ENCODE assay signal across 21 cellular contexts in genomic region chr4:75169020-75169814, GRCh38.
DNase-seq lines count a peak whose midpoint lies in the region; ATAC-seq and TF ChIP-seq lines count a peak whose summit lies in the region.
"Had no signal": no experiment of that assay in that cellular context is flagged by ENCODE, and none has a peak within 500 bp of the region (broad histone marks: within the 10 kb centered on the region; RNA-seq: fewer than 3 reads in every experiment).

No MANE protein-coding gene starts in this region.

- H3K4me1 Mint-ChIP-seq in T-cell, result no peaks in the 10 kb centered on the region
- H3K4me1 Mint-ChIP-seq: immature natural killer cell had no signal

- intact Hi-C loops in A673 (cut with micrococcal nuclease; ENCODE audit: unreplicated experiment) (no loop called here), Right ventricle myocardium inferior (cut with DNase I) (no loop called here), esophagus squamous epithelium (cut with DNase I) (no loop called here)

- BruUV-seq in A673 (replicated peaks; lab: Mats Ljungman, UMichigan), result no TSS peak

- H3K36me3 ChIP-seq in A673 (ENCODE audit: insufficient read depth, low read length, poor library complexity, severe bottlenecking) (no peaks in the 10 kb centered on the region), iPS-18a (ENCODE audit: control insufficient read depth, low read depth, low read length) (no peaks in the 10 kb centered on the region), esophagus squamous epithelium (no peaks in the 10 kb centered on the region), smooth muscle cell (ENCODE audit: low read depth) (no peaks in the 10 kb centered on the region)
- H3K36me3 ChIP-seq: uterus had no signal

- 48 to 50% methylated on average over 6 of the region's 6 CpGs for WGBS in esophagus squamous epithelium, 2 donors
- WGBS in smooth muscle cell (ENCODE audit: low lambda C conversion rate), result 82% methylated on average over 6 of the region's 6 CpGs

- no peaks in the 10 kb centered on the region for H4K20me1 ChIP-seq in smooth muscle cell (ENCODE audit: low read depth)

- TF ChIP-seq EP300 in Ishikawa (IDR thresholded peaks at IDR 0.05; ENCODE audit: borderline replicate concordance), result peak; percentile 79; the same call in 1 of the 2 replicates

- H3K4me3 Mint-ChIP-seq in T-cell, result no peak overlapping the region
- H3K4me3 Mint-ChIP-seq: activated B cell treated with CpG ODN at 0.5 μM for 24 hours; activated CD8-positive, alpha-beta T cell treated with anti-CD3 and anti-CD28 coated beads for 36 hours; CD4-positive, alpha-beta T cell; immature natural killer cell had no signal

- H3K4me1 ChIP-seq in A673 (ENCODE audit: insufficient read depth, low read length, poor library complexity, severe bottlenecking) (no peaks in the 10 kb centered on the region), iPS-18a (ENCODE audit: control insufficient read depth, low read depth, low read length) (peaks cover 24% of the 10 kb centered on the region), esophagus squamous epithelium (no peaks in the 10 kb centered on the region), smooth muscle cell (ENCODE audit: low read depth) (no peaks in the 10 kb centered on the region)
- H3K4me1 ChIP-seq: uterus had no signal

- no peak overlapping the region for H3K4me2 ChIP-seq in smooth muscle cell

- H3K27ac Mint-ChIP-seq in T-cell, result no peak overlapping the region
- H3K27ac Mint-ChIP-seq: activated B cell treated with CpG ODN at 0.5 μM for 24 hours; activated CD8-positive, alpha-beta T cell treated with anti-CD3 and anti-CD28 coated beads for 36 hours; CD4-positive, alpha-beta T cell; immature natural killer cell had no signal

- POLR2A ChIA-PET in A673 (lab: Charles Lee; ENCODE audit: low non-redundant PET), result no interaction called here
- POLR2A ChIA-PET in T-cell (lab: Charles Lee), result no interaction called here

- H3K27me3 Mint-ChIP-seq in T-cell, result no peaks in the 10 kb centered on the region
- H3K27me3 Mint-ChIP-seq: activated B cell treated with CpG ODN at 0.5 μM for 24 hours; activated CD8-positive, alpha-beta T cell treated with anti-CD3 and anti-CD28 coated beads for 36 hours; CD4-positive, alpha-beta T cell had no signal

- no peak overlapping the region for H3K4me3 ChIP-seq in A673 (ENCODE audit: low read depth, low read length, poor library complexity, severe bottlenecking)
- H3K4me3 ChIP-seq in iPS-18a (ENCODE audit: low read length), result peak overlapping the region; percentile 22
- no peak overlapping the region for H3K4me3 ChIP-seq in esophagus squamous epithelium
- H3K4me3 ChIP-seq in smooth muscle cell, result no peak overlapping the region
- H3K4me3 ChIP-seq: mucosa of descending colon, uterus had no signal

- H3K9ac ChIP-seq in iPS-18a (ENCODE audit: low read length) (no peak overlapping the region), smooth muscle cell (ENCODE audit: low read depth) (no peak overlapping the region)

- no peak for TF ChIP-seq RAD21 in Ishikawa (IDR thresholded peaks at IDR 0.05; ENCODE audit: low read depth)

- H3K9me3 ChIP-seq in A673 (ENCODE audit: low read depth, low read length, poor library complexity, severe bottlenecking) (no peaks in the 10 kb centered on the region), iPS-18a (ENCODE audit: control insufficient read depth, low read depth, low read length) (peaks cover 4% of the 10 kb centered on the region), esophagus squamous epithelium (peaks cover 0 to 8% (median 0%) of the 10 kb centered on the region in 3 donors), smooth muscle cell (replicated peaks; ENCODE audit: low read depth) (no peaks in the 10 kb centered on the region)
- H3K9me3 ChIP-seq: mucosa of descending colon, uterus had no signal

- CTCF ChIA-PET in A673 (lab: Charles Lee), result no interaction called here
- CTCF ChIA-PET in T-cell (lab: Charles Lee), result no interaction called here

- DNase-seq in A673 (ENCODE audit: low spot score) (peak; percentile 19), NCI-H69 (lab: John Stamatoyannopoulos, UW) (peak; percentile 54), Right ventricle myocardium inferior (ENCODE audit: missing footprints) (no peak), esophagus squamous epithelium (lab: John Stamatoyannopoulos, UW) (no peak), smooth muscle cell (lab: John Stamatoyannopoulos, UW; ENCODE audit: unreplicated experiment) (no peak), T-cell (no peak)
- DNase-seq: activated B cell treated with CpG ODN at 0.5 μM for 24 hours; activated CD8-positive, alpha-beta T cell treated with anti-CD3 and anti-CD28 coated beads for 36 hours; activated naive CD4-positive, alpha-beta T cell treated with Interleukin-2 at 50 U/mL for 16 hours; activated T-cell treated with anti-CD3 and anti-CD28 coated beads, Interleukin-2, amount 50 U/mL, for 1 hour; anterior cingulate cortex; CD4-positive, alpha-beta T cell; immature natural killer cell; mucosa of descending colon; NCI-H1436; NCI-H510A treated with DMSO at 0.1 percent for 48 hours; nucleus accumbens; substantia nigra; uterus had no signal

- no peak for TF ChIP-seq POLR2A in esophagus squamous epithelium (IDR thresholded peaks at IDR 0.05)

- no peak overlapping the region for H2AFZ ChIP-seq in smooth muscle cell (ENCODE audit: low read depth)

- TF ChIP-seq CTCF in A673 (conservative IDR thresholded peaks at IDR 0.05; ENCODE audit: low read depth, low read length), result no peak
- TF ChIP-seq CTCF in esophagus squamous epithelium (IDR thresholded peaks at IDR 0.05), result no peak
- TF ChIP-seq CTCF in smooth muscle cell (IDR thresholded peaks at IDR 0.05; ENCODE audit: borderline replicate concordance, insufficient read depth, poor library complexity, severe bottlenecking), result no peak

- H3K27ac ChIP-seq in A673 (ENCODE audit: low read depth, low read length, poor library complexity, severe bottlenecking) (no peak overlapping the region), iPS-18a (ENCODE audit: low read length) (no peak overlapping the region), esophagus squamous epithelium (no peak overlapping the region), smooth muscle cell (ENCODE audit: low read depth) (no peak overlapping the region)
- H3K27ac ChIP-seq: uterus had no signal

- ATAC-seq in Right ventricle myocardium inferior (no peak), T-cell (replicated peaks in 1 of 4) (no peak)
- ATAC-seq: activated CD8-positive, alpha-beta T cell treated with anti-CD3 and anti-CD28 coated beads for 36 hours; mucosa of descending colon had no signal

- H3F3A ChIP-seq in smooth muscle cell (ENCODE audit: low read depth), result no peaks in the 10 kb centered on the region

- no peaks in the 10 kb centered on the region for H3K79me2 ChIP-seq in smooth muscle cell (ENCODE audit: low read depth)

- no peaks in the 10 kb centered on the region for H3K36me3 Mint-ChIP-seq in T-cell
- H3K36me3 Mint-ChIP-seq: immature natural killer cell had no signal

- H3K27me3 ChIP-seq in A673 (replicated peaks; ENCODE audit: insufficient read depth, low read depth, low read length, poor library complexity), result no peaks in the 10 kb centered on the region
- no peaks in the 10 kb centered on the region for H3K27me3 ChIP-seq in iPS-18a (ENCODE audit: control insufficient read depth, insufficient read depth, low read length)
- no peaks in the 10 kb centered on the region for H3K27me3 ChIP-seq in esophagus squamous epithelium
- no peaks in the 10 kb centered on the region for H3K27me3 ChIP-seq in smooth muscle cell (ENCODE audit: low read depth)
- H3K27me3 ChIP-seq: uterus had no signal

- H3K9me3 Mint-ChIP-seq in T-cell, result peaks cover 0 to 15% (median 11%) of the 10 kb centered on the region in 3 donors

TF ChIP-seq in Ishikawa, 13 proteins besides CTCF, POLR2A, EP300 and RAD21 (continues in another document):
- TF ChIP-seq TCF12 (IDR thresholded peaks at IDR 0.05; ENCODE audit: low read depth) (peak; percentile 65), EGR1 (IDR thresholded peaks at IDR 0.05) (no peak), YY1 (IDR thresholded peaks at IDR 0.05; ENCODE audit: low read depth) (no peak), FOXM1 (IDR thresholded peaks at IDR 0.05; ENCODE audit: borderline replicate concordance, low read depth) (peak; percentile 38; the same call in 1 of the 2 replicates), TAF1 (IDR thresholded peaks at IDR 0.05; ENCODE audit: low read depth) (no peak), ZBTB7A (IDR thresholded peaks at IDR 0.05; ENCODE audit: low read depth) (no peak), TEAD4 (IDR thresholded peaks at IDR 0.05) (peak; percentile 10; the same call in 1 of the 2 replicates), NFIC (IDR thresholded peaks at IDR 0.05) (peak; percentile 56), CREB1 (IDR thresholded peaks at IDR 0.05; ENCODE audit: low read depth) (no peak)
- TF ChIP-seq, protein P1, sequence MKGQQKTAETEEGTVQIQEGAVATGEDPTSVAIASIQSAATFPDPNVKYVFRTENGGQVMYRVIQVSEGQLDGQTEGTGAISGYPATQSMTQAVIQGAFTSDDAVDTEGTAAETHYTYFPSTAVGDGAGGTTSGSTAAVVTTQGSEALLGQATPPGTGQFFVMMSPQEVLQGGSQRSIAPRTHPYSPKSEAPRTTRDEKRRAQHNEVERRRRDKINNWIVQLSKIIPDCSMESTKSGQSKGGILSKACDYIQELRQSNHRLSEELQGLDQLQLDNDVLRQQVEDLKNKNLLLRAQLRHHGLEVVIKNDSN (IDR thresholded peaks at IDR 0.05), result no peak
- TF ChIP-seq, protein P2, sequence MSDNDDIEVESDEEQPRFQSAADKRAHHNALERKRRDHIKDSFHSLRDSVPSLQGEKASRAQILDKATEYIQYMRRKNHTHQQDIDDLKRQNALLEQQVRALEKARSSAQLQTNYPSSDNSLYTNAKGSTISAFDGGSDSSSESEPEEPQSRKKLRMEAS (IDR thresholded peaks at IDR 0.05), result no peak

Comparison
In these comparisons a context has a peak if more than half of its experiments do, and no peak if none do; other contexts are left out.
1. DNase-seq: peak in A673 (single experiment) and NCI-H69 (single experiment); none in Right ventricle myocardium inferior (single experiment), esophagus squamous epithelium (single experiment), smooth muscle cell (single experiment) and T-cell (0 of 34).